ENCODE assay signal across 12 cellular contexts in genomic region chr20:38418509-38419204, GRCh38. TPM values are rescaled to one million over a fixed set of nuclear protein-coding genes. Genes with fewer than 3 reads are reported as not detected.
DNase-seq lines count a peak whose midpoint lies in the region; ATAC-seq and TF ChIP-seq lines count a peak whose summit lies in the region.
"Had no signal": no experiment of that assay in that cellular context is flagged by ENCODE, and none has a peak within 500 bp of the region (broad histone marks: within the 10 kb centered on the region; RNA-seq: fewer than 3 reads in every experiment).

No MANE protein-coding gene starts in this region.

- peak; percentile 16 to 19 for ATAC-seq in activated T-cell treated with anti-CD3 and anti-CD28 coated beads, Interleukin-2, amount 50 U/mL, for 4 hours
- ATAC-seq in activated T-cell treated with anti-CD3 and anti-CD28 coated beads, Interleukin-2, amount 50 U/mL, for 72 hours (replicated peaks in 1 of 2) = no peak
- ATAC-seq in activated naive CD8-positive, alpha-beta T cell treated with anti-CD3 and anti-CD28 coated beads, Interleukin-2, amount 50 U/mL, for 24 hours = peak; percentile 18

- H3K4me3 ChIP-seq in right atrium auricular region = no peak overlapping the region
- H3K4me3 ChIP-seq in ascending aorta = no peak overlapping the region
- H3K4me3 ChIP-seq: transverse colon had no signal

- no peaks in the 10 kb centered on the region for H3K9me3 ChIP-seq in right atrium auricular region
- no peaks in the 10 kb centered on the region for H3K9me3 ChIP-seq in ascending aorta
- H3K9me3 ChIP-seq: transverse colon had no signal

- H3K4me1 ChIP-seq in right atrium auricular region = peaks cover 0 to 16% of the 10 kb centered on the region in 2 donors
- no peaks in the 10 kb centered on the region for H3K4me1 ChIP-seq in ascending aorta
- H3K4me1 ChIP-seq: transverse colon had no signal

- peaks cover 41% of the 10 kb centered on the region for H3K36me3 ChIP-seq in right atrium auricular region
- peaks cover 57 to 67% of the 10 kb centered on the region in 2 donors for H3K36me3 ChIP-seq in ascending aorta

- H3K27ac ChIP-seq in right atrium auricular region = peak overlapping the region; percentile 3 to 8
- peak overlapping the region; percentile 34 for H3K27ac ChIP-seq in temporal lobe (ENCODE audit: low read depth, low read length)
- H3K27ac ChIP-seq in ascending aorta = no peak overlapping the region
- H3K27ac ChIP-seq: transverse colon had no signal

- no peak overlapping the region for H3K27ac Mint-ChIP-seq in activated T-cell treated with anti-CD3 and anti-CD28 coated beads, Interleukin-2, amount 50 U/mL, for 72 hours
- H3K27ac Mint-ChIP-seq in activated naive CD8-positive, alpha-beta T cell treated with anti-CD3 and anti-CD28 coated beads, Interleukin-2, amount 50 U/mL, for 24 hours = peak overlapping the region; percentile 54

- no peaks in the 10 kb centered on the region for H3K27me3 Mint-ChIP-seq in activated T-cell treated with anti-CD3 and anti-CD28 coated beads, Interleukin-2, amount 50 U/mL, for 4 hours (ENCODE audit: low read depth)
- no peaks in the 10 kb centered on the region for H3K27me3 Mint-ChIP-seq in activated T-cell treated with anti-CD3 and anti-CD28 coated beads, Interleukin-2, amount 50 U/mL, for 72 hours (ENCODE audit: low read depth)
- H3K27me3 Mint-ChIP-seq in activated naive CD8-positive, alpha-beta T cell treated with anti-CD3 and anti-CD28 coated beads, Interleukin-2, amount 50 U/mL, for 24 hours = no peaks in the 10 kb centered on the region

- intact Hi-C loops in ascending aorta (cut with DNase I) = no loop called here

- peaks cover 66% of the 10 kb centered on the region for H3K36me3 Mint-ChIP-seq in activated T-cell treated with anti-CD3 and anti-CD28 coated beads, Interleukin-2, amount 50 U/mL, for 4 hours (ENCODE audit: insufficient read depth)
- peaks cover 25 to 48% of the 10 kb centered on the region in 2 donors for H3K36me3 Mint-ChIP-seq in activated T-cell treated with anti-CD3 and anti-CD28 coated beads, Interleukin-2, amount 50 U/mL, for 72 hours (ENCODE audit: insufficient read depth in 2 of 2)
- peaks cover 76% of the 10 kb centered on the region for H3K36me3 Mint-ChIP-seq in activated naive CD8-positive, alpha-beta T cell treated with anti-CD3 and anti-CD28 coated beads, Interleukin-2, amount 50 U/mL, for 24 hours (ENCODE audit: low read depth)

- DNase-seq in activated T-cell treated with anti-CD3 and anti-CD28 coated beads, Interleukin-2, amount 50 U/mL, for 4 hours = no peak
- no peak for DNase-seq in activated T-cell treated with anti-CD3 and anti-CD28 coated beads, Interleukin-2, amount 50 U/mL, for 72 hours
- DNase-seq in activated naive CD8-positive, alpha-beta T cell treated with anti-CD3 and anti-CD28 coated beads, Interleukin-2, amount 50 U/mL, for 24 hours = no peak
- DNase-seq in right atrium auricular region (ENCODE audit: low spot score) (no peak), NCI-H748 (lab: John Stamatoyannopoulos, UW; ENCODE audit: unreplicated experiment) (no peak), NCI-H1436 treated with DMSO at 0.1 percent for 48 hours (lab: John Stamatoyannopoulos, UW) (no peak), ascending aorta (ENCODE audit: low spot score in 2 of 2) (no peak)
- DNase-seq: central memory CD4-positive, alpha-beta T cell; kidney; NCI-H748 treated with DMSO at 0.1 percent for 48 hours; transverse colon had no signal

- H3K4me3 Mint-ChIP-seq in activated T-cell treated with anti-CD3 and anti-CD28 coated beads, Interleukin-2, amount 50 U/mL, for 4 hours = no peak overlapping the region
- H3K4me3 Mint-ChIP-seq in activated T-cell treated with anti-CD3 and anti-CD28 coated beads, Interleukin-2, amount 50 U/mL, for 72 hours = no peak overlapping the region
- no peak overlapping the region for H3K4me3 Mint-ChIP-seq in activated naive CD8-positive, alpha-beta T cell treated with anti-CD3 and anti-CD28 coated beads, Interleukin-2, amount 50 U/mL, for 24 hours

- H3K27me3 ChIP-seq in right atrium auricular region = no peaks in the 10 kb centered on the region
- no peaks in the 10 kb centered on the region for H3K27me3 ChIP-seq in ascending aorta
- H3K27me3 ChIP-seq: transverse colon had no signal

- H3K9me3 Mint-ChIP-seq in activated T-cell treated with anti-CD3 and anti-CD28 coated beads, Interleukin-2, amount 50 U/mL, for 4 hours = no peaks in the 10 kb centered on the region
- no peaks in the 10 kb centered on the region for H3K9me3 Mint-ChIP-seq in activated T-cell treated with anti-CD3 and anti-CD28 coated beads, Interleukin-2, amount 50 U/mL, for 72 hours
- H3K9me3 Mint-ChIP-seq in activated naive CD8-positive, alpha-beta T cell treated with anti-CD3 and anti-CD28 coated beads, Interleukin-2, amount 50 U/mL, for 24 hours = no peaks in the 10 kb centered on the region

- peaks cover 1% of the 10 kb centered on the region for H3K4me1 Mint-ChIP-seq in activated T-cell treated with anti-CD3 and anti-CD28 coated beads, Interleukin-2, amount 50 U/mL, for 4 hours (ENCODE audit: low read depth)
- H3K4me1 Mint-ChIP-seq in activated T-cell treated with anti-CD3 and anti-CD28 coated beads, Interleukin-2, amount 50 U/mL, for 72 hours (ENCODE audit: low read depth) = peaks cover 9% of the 10 kb centered on the region
- peaks cover 3% of the 10 kb centered on the region for H3K4me1 Mint-ChIP-seq in activated naive CD8-positive, alpha-beta T cell treated with anti-CD3 and anti-CD28 coated beads, Interleukin-2, amount 50 U/mL, for 24 hours

- TF ChIP-seq CTCF in right atrium auricular region (IDR thresholded peaks at IDR 0.05) (no peak), ascending aorta (IDR thresholded peaks at IDR 0.05) (no peak)

RNA-seq across cellular contexts. Expression of gene SNHG17, which starts 16.5 kb away (rescaled TPM):
- total RNA-seq in activated T-cell treated with anti-CD3 and anti-CD28 coated beads, Interleukin-2, amount 50 U/mL, for 4 hours = 100 to 1,000 TPM; 138 to 310 (median 239) TPM
- 100 to 1,000 TPM; 119 to 137 TPM for total RNA-seq in activated T-cell treated with anti-CD3 and anti-CD28 coated beads, Interleukin-2, amount 50 U/mL, for 72 hours
- total RNA-seq in right atrium auricular region = 10 to 100 TPM in 1 of 2 donors, 1 to 10 TPM in 1; 5.3 to 10.6 TPM
- total RNA-seq in temporal lobe = 5.7 TPM
- 129 TPM for total RNA-seq in ascending aorta

RNA-seq across cellular contexts. Expression of gene RALGAPB, which starts 54.0 kb away (rescaled TPM):
- total RNA-seq in activated T-cell treated with anti-CD3 and anti-CD28 coated beads, Interleukin-2, amount 50 U/mL, for 4 hours = 10 to 100 TPM; 23.7 to 25.5 (median 24.8) TPM
- 10 to 100 TPM; 39.5 to 43.3 TPM for total RNA-seq in activated T-cell treated with anti-CD3 and anti-CD28 coated beads, Interleukin-2, amount 50 U/mL, for 72 hours
- total RNA-seq in right atrium auricular region (10 to 100 TPM; 24.6 to 24.8 TPM), temporal lobe (43.5 TPM), ascending aorta (19.4 TPM)

Comparison
In these comparisons a context has a peak if more than half of its experiments do, and no peak if none do; other contexts are left out.
1. ATAC-seq: peak in activated T-cell treated with anti-CD3 and anti-CD28 coated beads, Interleukin-2, amount 50 U/mL, for 4 hours (2 of 2) and activated naive CD8-positive, alpha-beta T cell treated with anti-CD3 and anti-CD28 coated beads, Interleukin-2, amount 50 U/mL, for 24 hours (single experiment); none in activated T-cell treated with anti-CD3 and anti-CD28 coated beads, Interleukin-2, amount 50 U/mL, for 72 hours (0 of 2).
2. H3K27ac ChIP-seq: peak in right atrium auricular region (2 of 2) and temporal lobe (single experiment); none in ascending aorta (0 of 2).
3. RNA of gene SNHG17, which starts 16.5 kb away (total RNA-seq): 138 to 310 TPM in activated T-cell treated with anti-CD3 and anti-CD28 coated beads, Interleukin-2, amount 50 U/mL, for 4 hours, 119 to 137 TPM in activated T-cell treated with anti-CD3 and anti-CD28 coated beads, Interleukin-2, amount 50 U/mL, for 72 hours and 129 TPM in ascending aorta (single experiment); 5.3 to 10.6 TPM in right atrium auricular region and 5.7 TPM in temporal lobe (single experiment); every median in the first group is over 10 times any median in the second.